In genomic region chr1:66648896-66649597, GRCh38 we compare ENCODE assay signal across 10 cellular contexts.
DNase-seq lines count a peak whose midpoint lies in the region; ATAC-seq and TF ChIP-seq lines count a peak whose summit lies in the region.
"Had no signal": no experiment of that assay in that cellular context is flagged by ENCODE, and none has a peak within 500 bp of the region (broad histone marks: within the 10 kb centered on the region; RNA-seq: fewer than 3 reads in every experiment).

No MANE protein-coding gene starts in this region.

- CTCF ChIA-PET in activated B cell treated with CpG ODN at 0.5 μM for 24 hours (lab: Charles Lee) = no interaction called here

- TF ChIP-seq CTCF in activated B cell treated with CpG ODN at 0.5 μM for 24 hours (IDR thresholded peaks at IDR 0.05) (no peak), heart left ventricle (IDR thresholded peaks at IDR 0.05) (no peak)

- intact Hi-C loops in activated B cell treated with CpG ODN at 0.5 μM for 24 hours (cut with micrococcal nuclease) = no loop called here
- intact Hi-C loops in heart left ventricle (cut with DNase I) = no loop called here

- H3K27me3 Mint-ChIP-seq in activated B cell treated with CpG ODN at 0.5 μM for 24 hours = peaks cover 3% of the 10 kb centered on the region
- H3K27me3 Mint-ChIP-seq in activated T-helper 17 cell treated with anti-CD3 and anti-CD28 coated beads, Interleukin-2, amount 50 U/mL, for 72 hours = peaks cover 25% of the 10 kb centered on the region

- H3K27ac Mint-ChIP-seq in activated B cell treated with CpG ODN at 0.5 μM for 24 hours = peak overlapping the region; percentile 27
- no peak overlapping the region for H3K27ac Mint-ChIP-seq in activated T-helper 17 cell treated with anti-CD3 and anti-CD28 coated beads, Interleukin-2, amount 50 U/mL, for 72 hours
- H3K27ac Mint-ChIP-seq: CD4-positive, CD25-positive, alpha-beta regulatory T cell; stimulated activated naive CD8-positive, alpha-beta T cell treated with anti-CD3 and anti-CD28 coated beads, Interleukin-15, amount 100 ng/mL, for 72 hours had no signal

- TF ChIP-seq POLR2A in heart left ventricle (IDR thresholded peaks at IDR 0.05) = no peak

- no peak for DNase-seq in activated B cell treated with CpG ODN at 0.5 μM for 24 hours
- no peak for DNase-seq in H7
- DNase-seq in GM19238 (ENCODE audit: insufficient read length, low spot score) = no peak
- DNase-seq in heart left ventricle = no peak
- DNase-seq: CD4-positive, CD25-positive, alpha-beta regulatory T cell; stimulated activated naive CD8-positive, alpha-beta T cell treated with anti-CD3 and anti-CD28 coated beads, Interleukin-15, amount 100 ng/mL, for 72 hours had no signal

- H3K9me3 Mint-ChIP-seq in activated B cell treated with CpG ODN at 0.5 μM for 24 hours = no peaks in the 10 kb centered on the region
- H3K9me3 Mint-ChIP-seq in activated T-helper 17 cell treated with anti-CD3 and anti-CD28 coated beads, Interleukin-2, amount 50 U/mL, for 72 hours = no peaks in the 10 kb centered on the region
- H3K9me3 Mint-ChIP-seq: stimulated activated naive CD8-positive, alpha-beta T cell treated with anti-CD3 and anti-CD28 coated beads, Interleukin-15, amount 100 ng/mL, for 72 hours had no signal

- peak; percentile 94 for ATAC-seq in GM18498 (IDR thresholded peaks at IDR 0.05; ENCODE audit: unreplicated experiment)
- ATAC-seq in GM21576 (IDR thresholded peaks at IDR 0.05; ENCODE audit: unreplicated experiment) = peak; percentile 81
- peak; percentile 60 for ATAC-seq in HG03439 (IDR thresholded peaks at IDR 0.05; ENCODE audit: unreplicated experiment)
- ATAC-seq in activated B cell treated with CpG ODN at 0.5 μM for 24 hours (ENCODE audit: low read depth) = peak; percentile 92
- ATAC-seq in heart left ventricle = no peak
- ATAC-seq in activated T-helper 17 cell treated with anti-CD3 and anti-CD28 coated beads, Interleukin-2, amount 50 U/mL, for 72 hours (replicated peaks) = no peak
- ATAC-seq: stimulated activated naive CD8-positive, alpha-beta T cell treated with anti-CD3 and anti-CD28 coated beads, Interleukin-15, amount 100 ng/mL, for 72 hours had no signal

- no peaks in the 10 kb centered on the region for H3K9me3 ChIP-seq in heart left ventricle

- H3K4me3 Mint-ChIP-seq in activated B cell treated with CpG ODN at 0.5 μM for 24 hours = peak overlapping the region; percentile 56
- no peak overlapping the region for H3K4me3 Mint-ChIP-seq in activated T-helper 17 cell treated with anti-CD3 and anti-CD28 coated beads, Interleukin-2, amount 50 U/mL, for 72 hours
- H3K4me3 Mint-ChIP-seq: CD4-positive, CD25-positive, alpha-beta regulatory T cell; stimulated activated naive CD8-positive, alpha-beta T cell treated with anti-CD3 and anti-CD28 coated beads, Interleukin-15, amount 100 ng/mL, for 72 hours had no signal

- H3K4me3 ChIP-seq in H7 (ENCODE audit: insufficient read depth, low read depth, low read length) (no peak overlapping the region), heart left ventricle (no peak overlapping the region)

- H3K27ac ChIP-seq in heart left ventricle = no peak overlapping the region

- peaks cover 14% of the 10 kb centered on the region for H3K4me1 Mint-ChIP-seq in activated B cell treated with CpG ODN at 0.5 μM for 24 hours
- H3K4me1 Mint-ChIP-seq in activated T-helper 17 cell treated with anti-CD3 and anti-CD28 coated beads, Interleukin-2, amount 50 U/mL, for 72 hours = no peaks in the 10 kb centered on the region
- H3K4me1 Mint-ChIP-seq: CD4-positive, CD25-positive, alpha-beta regulatory T cell; stimulated activated naive CD8-positive, alpha-beta T cell treated with anti-CD3 and anti-CD28 coated beads, Interleukin-15, amount 100 ng/mL, for 72 hours had no signal

- no peaks in the 10 kb centered on the region for H3K36me3 Mint-ChIP-seq in activated B cell treated with CpG ODN at 0.5 μM for 24 hours (ENCODE audit: low read depth)
- H3K36me3 Mint-ChIP-seq in activated T-helper 17 cell treated with anti-CD3 and anti-CD28 coated beads, Interleukin-2, amount 50 U/mL, for 72 hours (ENCODE audit: low read depth) = no peaks in the 10 kb centered on the region
- H3K36me3 Mint-ChIP-seq: CD4-positive, CD25-positive, alpha-beta regulatory T cell had no signal

- H3K27me3 ChIP-seq in H7 (ENCODE audit: control insufficient read depth, insufficient read depth, low read length) (no peaks in the 10 kb centered on the region), heart left ventricle (no peaks in the 10 kb centered on the region)

- H3K36me3 ChIP-seq in H7 (replicated peaks; ENCODE audit: control insufficient read depth, insufficient read depth, low read length) (no peaks in the 10 kb centered on the region), heart left ventricle (peaks cover 0 to 28% (median 0%) of the 10 kb centered on the region in 9 donors)

- peaks cover 0 to 5% (median 0%) of the 10 kb centered on the region in 12 donors for H3K4me1 ChIP-seq in heart left ventricle

- POLR2A ChIA-PET in activated B cell treated with CpG ODN at 0.5 μM for 24 hours (lab: Charles Lee) = no interaction called here

- WGBS in heart left ventricle, 4 donors = 74 to 83% (median 79%) methylated on average over 2 of the region's 2 CpGs

Comparison
In these comparisons a context has a peak if more than half of its experiments do, and no peak if none do; other contexts are left out.
1. ATAC-seq: peak in GM18498 (single experiment), GM21576 (single experiment), HG03439 (single experiment) and activated B cell treated with CpG ODN at 0.5 μM for 24 hours (single experiment); none in heart left ventricle (0 of 4) and activated T-helper 17 cell treated with anti-CD3 and anti-CD28 coated beads, Interleukin-2, amount 50 U/mL, for 72 hours (single experiment).